ENCODE assay signal across 11 cellular contexts in the genomic region with DNA sequence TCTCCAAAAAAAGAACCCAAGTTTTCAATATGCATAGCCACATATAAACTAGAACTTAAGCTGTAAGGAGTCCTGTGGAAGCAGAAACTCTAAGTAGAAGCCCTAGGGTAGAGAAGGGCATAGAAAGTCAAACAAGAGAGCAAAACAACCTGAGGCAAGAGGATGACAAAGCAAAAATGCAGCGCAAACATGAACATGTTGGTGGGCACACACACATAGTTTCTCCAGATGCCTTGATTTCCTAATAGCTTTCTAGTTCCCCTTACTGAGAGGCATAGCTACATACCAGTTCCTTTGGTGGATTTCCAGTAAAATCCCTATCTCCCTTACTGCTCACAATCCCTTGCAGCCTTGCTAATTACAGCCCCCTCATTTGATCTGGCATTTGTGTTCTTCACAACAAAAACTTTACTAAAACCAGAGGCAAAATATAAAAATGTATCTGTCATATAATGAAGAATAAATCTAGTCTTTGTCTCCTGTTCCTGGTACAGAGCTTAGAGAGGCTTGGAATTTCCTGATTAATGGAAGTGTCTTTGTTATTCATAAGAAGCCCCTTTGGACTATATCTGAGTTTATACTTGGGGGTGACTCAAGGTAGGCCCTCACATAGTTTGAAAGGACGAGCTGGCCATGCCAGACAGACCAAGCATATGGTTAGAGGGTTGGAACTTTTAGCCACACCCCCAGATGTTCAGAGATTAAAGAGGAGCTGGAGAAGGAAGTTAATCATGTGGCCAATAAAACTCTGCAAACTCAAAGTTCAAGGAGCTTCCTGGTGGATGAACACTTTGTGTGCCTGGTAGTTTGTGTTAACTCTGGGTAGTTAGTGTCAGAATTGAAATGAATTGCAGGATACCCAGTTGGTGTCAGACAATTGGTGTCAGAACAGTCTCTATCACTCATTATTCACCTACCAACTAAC. TPM values are rescaled to one million over a fixed set of nuclear protein-coding genes. Genes with fewer than 3 reads are reported as not detected.
DNase-seq lines count a peak whose midpoint lies in the region; ATAC-seq, FAIRE-seq and TF ChIP-seq lines count a peak whose summit lies in the region.
"Had no signal": no experiment of that assay in that cellular context is flagged by ENCODE, and none has a peak within 500 bp of the region (broad histone marks: within the 10 kb centered on the region; RNA-seq: fewer than 3 reads in every experiment).

No MANE protein-coding gene starts in this region.

- no peak overlapping the region for H3K9ac ChIP-seq in astrocyte (ENCODE audit: low read length)

- no peak overlapping the region for H3K4me3 Mint-ChIP-seq in activated T-cell treated with anti-CD3 and anti-CD28 coated beads, Interleukin-2, amount 50 U/mL, for 72 hours
- peak overlapping the region; percentile 54 for H3K4me3 Mint-ChIP-seq in astrocyte (ENCODE audit: unreplicated experiment)
- H3K4me3 Mint-ChIP-seq: activated naive CD8-positive, alpha-beta T cell treated with anti-CD3 and anti-CD28 coated beads, Interleukin-2, amount 10 ng/mL, durations not matched to agents 7 days and 5 days had no signal

- H3K4me2 ChIP-seq in astrocyte (ENCODE audit: low read length): no peak overlapping the region
- H3K4me2 ChIP-seq in hepatocyte: peak overlapping the region; percentile 14

- peaks cover 0 to 7% of the 10 kb centered on the region in 2 donors for H3K36me3 Mint-ChIP-seq in activated T-cell treated with anti-CD3 and anti-CD28 coated beads, Interleukin-2, amount 50 U/mL, for 72 hours (ENCODE audit: insufficient read depth in 2 of 2)
- H3K36me3 Mint-ChIP-seq in astrocyte (ENCODE audit: low read depth, unreplicated experiment): peaks cover 2% of the 10 kb centered on the region

- DNase-seq in activated T-cell treated with anti-CD3 and anti-CD28 coated beads, Interleukin-2, amount 50 U/mL, for 72 hours: no peak
- DNase-seq in activated T-cell treated with anti-CD3 and anti-CD28 coated beads, Interleukin-2, amount 50 U/mL, for 48 hours: no peak
- peak; percentile 56 for DNase-seq in astrocyte (ENCODE audit: low read depth)
- DNase-seq in hepatocyte (ENCODE audit: low spot score): peak; percentile 55
- DNase-seq in upper lobe of left lung: peak in 1 of 2 donors; percentile 24
- DNase-seq in GM12891 (ENCODE audit: insufficient read length, low spot score): no peak
- DNase-seq in cerebellar cortex (ENCODE audit: low spot score): no peak
- DNase-seq: activated naive CD8-positive, alpha-beta T cell treated with anti-CD3 and anti-CD28 coated beads, Interleukin-2, amount 10 ng/mL, durations not matched to agents 7 days and 5 days; naive thymus-derived CD8-positive, alpha-beta T cell had no signal

- TF ChIP-seq CTCF in astrocyte (IDR thresholded peaks at IDR 0.05; ENCODE audit: insufficient read depth, low read depth, low read length) (no peak), hepatocyte (IDR thresholded peaks at IDR 0.05; ENCODE audit: poor library complexity) (no peak), upper lobe of left lung (IDR thresholded peaks at IDR 0.05) (no peak)

- peak; percentile 63 for FAIRE-seq in astrocyte (lab: Jason Lieb, UNC)
- no peak for FAIRE-seq in GM12891 (lab: Jason Lieb, UNC)

- H4K20me1 ChIP-seq in astrocyte (ENCODE audit: insufficient read depth, low read length): peaks cover 11% of the 10 kb centered on the region
- H4K20me1 ChIP-seq in hepatocyte (ENCODE audit: insufficient read depth, poor library complexity, severe bottlenecking): no peaks in the 10 kb centered on the region

- TF ChIP-seq POLR2A in upper lobe of left lung (IDR thresholded peaks at IDR 0.05) (no peak), GM12891 (IDR thresholded peaks at IDR 0.05; ENCODE audit: low read depth, low read length) (no peak)

- peaks cover 22% of the 10 kb centered on the region for H3K27me3 Mint-ChIP-seq in activated T-cell treated with anti-CD3 and anti-CD28 coated beads, Interleukin-2, amount 50 U/mL, for 72 hours (ENCODE audit: low read depth)
- H3K27me3 Mint-ChIP-seq in astrocyte (ENCODE audit: low read depth, unreplicated experiment): no peaks in the 10 kb centered on the region
- H3K27me3 Mint-ChIP-seq: activated naive CD8-positive, alpha-beta T cell treated with anti-CD3 and anti-CD28 coated beads, Interleukin-2, amount 10 ng/mL, durations not matched to agents 7 days and 5 days; naive thymus-derived CD8-positive, alpha-beta T cell had no signal

- H3K4me3 ChIP-seq in astrocyte (ENCODE audit: insufficient read depth, low read depth, low read length) (no peak overlapping the region), hepatocyte (no peak overlapping the region), upper lobe of left lung (no peak overlapping the region)
- H3K4me3 ChIP-seq: thoracic aorta had no signal

- H3K9me2 ChIP-seq in hepatocyte (replicated peaks; ENCODE audit: insufficient read depth): no peaks in the 10 kb centered on the region

- H3K4me1 Mint-ChIP-seq in activated T-cell treated with anti-CD3 and anti-CD28 coated beads, Interleukin-2, amount 50 U/mL, for 72 hours (ENCODE audit: low read depth): no peaks in the 10 kb centered on the region
- H3K4me1 Mint-ChIP-seq in astrocyte (ENCODE audit: low read depth, unreplicated experiment): peaks cover 13% of the 10 kb centered on the region
- H3K4me1 Mint-ChIP-seq: activated naive CD8-positive, alpha-beta T cell treated with anti-CD3 and anti-CD28 coated beads, Interleukin-2, amount 10 ng/mL, durations not matched to agents 7 days and 5 days had no signal

- TF ChIP-seq EP300 in upper lobe of left lung (IDR thresholded peaks at IDR 0.05): no peak

- H3K36me3 ChIP-seq in astrocyte (ENCODE audit: insufficient read depth, low read length) (peaks cover 8% of the 10 kb centered on the region), hepatocyte (replicated peaks; ENCODE audit: insufficient read depth, low read depth) (no peaks in the 10 kb centered on the region), upper lobe of left lung (peaks cover 0 to 7% (median 0%) of the 10 kb centered on the region in 4 donors)
- H3K36me3 ChIP-seq: thoracic aorta had no signal

- H3K9me3 ChIP-seq in astrocyte (ENCODE audit: insufficient read depth, low read depth, low read length): no peaks in the 10 kb centered on the region
- no peaks in the 10 kb centered on the region for H3K9me3 ChIP-seq in hepatocyte (ENCODE audit: low read depth)
- H3K9me3 ChIP-seq in upper lobe of left lung: no peaks in the 10 kb centered on the region
- H3K9me3 ChIP-seq: thoracic aorta had no signal

- no peaks in the 10 kb centered on the region for H3K27me3 ChIP-seq in astrocyte (ENCODE audit: insufficient read depth, low read length)
- no peaks in the 10 kb centered on the region for H3K27me3 ChIP-seq in hepatocyte
- no peaks in the 10 kb centered on the region for H3K27me3 ChIP-seq in upper lobe of left lung

- H2AFZ ChIP-seq in astrocyte (ENCODE audit: low read depth, low read length) (no peak overlapping the region), hepatocyte (no peak overlapping the region)

- no peak for ATAC-seq in activated T-cell treated with anti-CD3 and anti-CD28 coated beads, Interleukin-2, amount 50 U/mL, for 72 hours (replicated peaks in 1 of 2)
- ATAC-seq in upper lobe of left lung (ENCODE audit: low FRiP score in 2 of 2): peak; percentile 30 to 68
- ATAC-seq in HG03354 (IDR thresholded peaks at IDR 0.05; ENCODE audit: poor library complexity, severe bottlenecking, unreplicated experiment): no peak
- ATAC-seq: naive thymus-derived CD8-positive, alpha-beta T cell had no signal

- H3K27ac ChIP-seq in astrocyte (ENCODE audit: low read depth, low read length) (peak overlapping the region; percentile 33), hepatocyte (peak overlapping the region; percentile 77), upper lobe of left lung (peak overlapping the region; percentile 24 to 77 (median 64))

- H3K79me2 ChIP-seq in astrocyte (ENCODE audit: insufficient read depth, low read length): peaks cover 14% of the 10 kb centered on the region
- H3K79me2 ChIP-seq in hepatocyte: peaks cover 3% of the 10 kb centered on the region

- WGBS in hepatocyte (ENCODE audit: low lambda C conversion rate, missing lambda C conversion rate): 58% methylated on average over 2 of the region's 2 CpGs
- 48 to 58% methylated on average over 2 of the region's 2 CpGs for WGBS in upper lobe of left lung, 2 donors

- H3K4me1 ChIP-seq in astrocyte (ENCODE audit: insufficient read depth, low read length) (no peaks in the 10 kb centered on the region), hepatocyte (ENCODE audit: insufficient read depth) (no peaks in the 10 kb centered on the region), upper lobe of left lung (peaks cover 8 to 27% (median 16%) of the 10 kb centered on the region in 4 donors)

- H3K9me3 Mint-ChIP-seq in activated T-cell treated with anti-CD3 and anti-CD28 coated beads, Interleukin-2, amount 50 U/mL, for 72 hours: no peaks in the 10 kb centered on the region
- no peaks in the 10 kb centered on the region for H3K9me3 Mint-ChIP-seq in astrocyte (ENCODE audit: unreplicated experiment)
- H3K9me3 Mint-ChIP-seq: activated naive CD8-positive, alpha-beta T cell treated with anti-CD3 and anti-CD28 coated beads, Interleukin-2, amount 10 ng/mL, durations not matched to agents 7 days and 5 days; naive thymus-derived CD8-positive, alpha-beta T cell had no signal

- H3K27ac Mint-ChIP-seq in activated T-cell treated with anti-CD3 and anti-CD28 coated beads, Interleukin-2, amount 50 U/mL, for 72 hours: peak overlapping the region; percentile 35
- H3K27ac Mint-ChIP-seq in astrocyte (ENCODE audit: unreplicated experiment): peak overlapping the region; percentile 58
- H3K27ac Mint-ChIP-seq: activated naive CD8-positive, alpha-beta T cell treated with anti-CD3 and anti-CD28 coated beads, Interleukin-2, amount 10 ng/mL, durations not matched to agents 7 days and 5 days had no signal

TF ChIP-seq in GM12891, 5 proteins besides CTCF, POLR2A, EP300 and RAD21:
- TF ChIP-seq TAF1 (IDR thresholded peaks at IDR 0.05; ENCODE audit: low read depth, low read length): no peak
- no peak for TF ChIP-seq SPI1 (IDR thresholded peaks at IDR 0.05; ENCODE audit: low read depth, low read length)
- TF ChIP-seq POLR2AphosphoS5 (IDR thresholded peaks at IDR 0.05; ENCODE audit: low read depth, low read length): no peak
- TF ChIP-seq PAX5 (IDR thresholded peaks at IDR 0.05; ENCODE audit: insufficient read depth, low read length, severe bottlenecking): no peak
TF ChIP-seq in GM12891: peak in this region for 0.

RNA-seq across cellular contexts. Expression of a gene that starts 52.7 kb away (rescaled TPM):
- not detected for total RNA-seq in activated T-cell treated with anti-CD3 and anti-CD28 coated beads, Interleukin-2, amount 50 U/mL, for 72 hours
- total RNA-seq in astrocyte: not detected in 2 replicates
- total RNA-seq in hepatocyte: not detected in 2 replicates
- not detected in 2 replicates for polyA plus RNA-seq in hepatocyte
- total RNA-seq in upper lobe of left lung: not detected
- not detected for polyA plus RNA-seq in GM12891 (2012; ENCODE audit: low read depth, missing spikeins)
- total RNA-seq: activated naive CD8-positive, alpha-beta T cell treated with anti-CD3 and anti-CD28 coated beads, Interleukin-2, amount 10 ng/mL, durations not matched to agents 7 days and 5 days; naive thymus-derived CD8-positive, alpha-beta T cell; thoracic aorta had no signal
- polyA plus RNA-seq: naive thymus-derived CD8-positive, alpha-beta T cell had no signal

Comparison
In these comparisons a context has a peak if more than half of its experiments do, and no peak if none do; other contexts are left out.
1. ATAC-seq: peak in upper lobe of left lung (2 of 2); none in activated T-cell treated with anti-CD3 and anti-CD28 coated beads, Interleukin-2, amount 50 U/mL, for 72 hours (0 of 2) and HG03354 (single experiment).
2. DNase-seq: peak in astrocyte (single experiment) and hepatocyte (single experiment); none in activated T-cell treated with anti-CD3 and anti-CD28 coated beads, Interleukin-2, amount 50 U/mL, for 72 hours (0 of 2), activated T-cell treated with anti-CD3 and anti-CD28 coated beads, Interleukin-2, amount 50 U/mL, for 48 hours (0 of 2), GM12891 (single experiment) and cerebellar cortex (single experiment).
3. Peak in every context shown above with its lines, with median percentiles within 50 percentile points of each other: H3K27ac ChIP-seq.